Comparison of ENCODE assay signal across 1 cellular context in genomic region chr7:94510582-94511456, GRCh38.
TF ChIP-seq lines count a peak whose summit lies in the region.

No MANE protein-coding gene starts in this region.

TF ChIP-seq in HEK293, 187 proteins besides CTCF, POLR2A, EP300 and RAD21 (continued from another document):
- TF ChIP-seq, protein P1, sequence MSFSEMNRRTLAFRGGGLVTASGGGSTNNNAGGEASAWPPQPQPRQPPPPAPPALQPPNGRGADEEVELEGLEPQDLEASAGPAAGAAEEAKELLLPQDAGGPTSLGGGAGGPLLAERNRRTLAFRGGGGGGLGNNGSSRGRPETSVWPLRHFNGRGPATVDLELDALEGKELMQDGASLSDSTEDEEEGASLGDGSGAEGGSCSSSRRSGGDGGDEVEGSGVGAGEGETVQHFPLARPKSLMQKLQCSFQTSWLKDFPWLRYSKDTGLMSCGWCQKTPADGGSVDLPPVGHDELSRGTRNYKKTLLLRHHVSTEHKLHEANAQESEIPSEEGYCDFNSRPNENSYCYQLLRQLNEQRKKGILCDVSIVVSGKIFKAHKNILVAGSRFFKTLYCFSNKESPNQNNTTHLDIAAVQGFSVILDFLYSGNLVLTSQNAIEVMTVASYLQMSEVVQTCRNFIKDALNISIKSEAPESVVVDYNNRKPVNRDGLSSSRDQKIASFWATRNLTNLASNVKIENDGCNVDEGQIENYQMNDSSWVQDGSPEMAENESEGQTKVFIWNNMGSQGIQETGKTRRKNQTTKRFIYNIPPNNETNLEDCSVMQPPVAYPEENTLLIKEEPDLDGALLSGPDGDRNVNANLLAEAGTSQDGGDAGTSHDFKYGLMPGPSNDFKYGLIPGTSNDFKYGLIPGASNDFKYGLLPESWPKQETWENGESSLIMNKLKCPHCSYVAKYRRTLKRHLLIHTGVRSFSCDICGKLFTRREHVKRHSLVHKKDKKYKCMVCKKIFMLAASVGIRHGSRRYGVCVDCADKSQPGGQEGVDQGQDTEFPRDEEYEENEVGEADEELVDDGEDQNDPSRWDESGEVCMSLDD (tag by site-specific recombination; IDR thresholded peaks at IDR 0.05): 0 out of 2 replicates have a peak, but pooled peaks have one; percentile 76
- TF ChIP-seq, protein P2, sequence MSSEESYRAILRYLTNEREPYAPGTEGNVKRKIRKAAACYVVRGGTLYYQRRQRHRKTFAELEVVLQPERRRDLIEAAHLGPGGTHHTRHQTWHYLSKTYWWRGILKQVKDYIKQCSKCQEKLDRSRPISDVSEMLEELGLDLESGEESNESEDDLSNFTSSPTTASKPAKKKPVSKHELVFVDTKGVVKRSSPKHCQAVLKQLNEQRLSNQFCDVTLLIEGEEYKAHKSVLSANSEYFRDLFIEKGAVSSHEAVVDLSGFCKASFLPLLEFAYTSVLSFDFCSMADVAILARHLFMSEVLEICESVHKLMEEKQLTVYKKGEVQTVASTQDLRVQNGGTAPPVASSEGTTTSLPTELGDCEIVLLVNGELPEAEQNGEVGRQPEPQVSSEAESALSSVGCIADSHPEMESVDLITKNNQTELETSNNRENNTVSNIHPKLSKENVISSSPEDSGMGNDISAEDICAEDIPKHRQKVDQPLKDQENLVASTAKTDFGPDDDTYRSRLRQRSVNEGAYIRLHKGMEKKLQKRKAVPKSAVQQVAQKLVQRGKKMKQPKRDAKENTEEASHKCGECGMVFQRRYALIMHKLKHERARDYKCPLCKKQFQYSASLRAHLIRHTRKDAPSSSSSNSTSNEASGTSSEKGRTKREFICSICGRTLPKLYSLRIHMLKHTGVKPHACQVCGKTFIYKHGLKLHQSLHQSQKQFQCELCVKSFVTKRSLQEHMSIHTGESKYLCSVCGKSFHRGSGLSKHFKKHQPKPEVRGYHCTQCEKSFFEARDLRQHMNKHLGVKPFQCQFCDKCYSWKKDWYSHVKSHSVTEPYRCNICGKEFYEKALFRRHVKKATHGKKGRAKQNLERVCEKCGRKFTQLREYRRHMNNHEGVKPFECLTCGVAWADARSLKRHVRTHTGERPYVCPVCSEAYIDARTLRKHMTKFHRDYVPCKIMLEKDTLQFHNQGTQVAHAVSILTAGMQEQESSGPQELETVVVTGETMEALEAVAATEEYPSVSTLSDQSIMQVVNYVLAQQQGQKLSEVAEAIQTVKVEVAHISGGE (tag by site-specific recombination; conservative IDR thresholded peaks at IDR 0.05; ENCODE audit: low read depth): peak; percentile 55
- TF ChIP-seq, protein P3, sequence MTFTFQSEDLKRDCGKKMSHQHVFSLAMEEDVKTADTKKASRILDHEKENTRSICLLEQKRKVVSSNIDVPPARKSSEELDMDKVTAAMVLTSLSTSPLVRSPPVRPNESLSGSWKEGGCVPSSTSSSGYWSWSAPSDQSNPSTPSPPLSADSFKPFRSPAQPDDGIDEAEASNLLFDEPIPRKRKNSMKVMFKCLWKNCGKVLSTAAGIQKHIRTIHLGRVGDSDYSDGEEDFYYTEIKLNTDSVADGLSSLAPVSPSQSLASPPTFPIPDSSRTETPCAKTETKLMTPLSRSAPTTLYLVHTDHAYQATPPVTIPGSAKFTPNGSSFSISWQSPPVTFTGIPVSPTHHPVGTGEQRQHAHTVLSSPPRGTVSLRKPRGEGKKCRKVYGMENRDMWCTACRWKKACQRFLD (tag by site-specific recombination; IDR thresholded peaks at IDR 0.05): no peak
- TF ChIP-seq ZIC2 (tag by site-specific recombination; IDR thresholded peaks at IDR 0.05) (0 out of 2 replicates have a peak, but pooled peaks have one; percentile 3), ZNF610 (tag by site-specific recombination; IDR thresholded peaks at IDR 0.05; ENCODE audit: borderline replicate concordance) (no peak), SP7 (tag by site-specific recombination; IDR thresholded peaks at IDR 0.05) (peak; percentile 30; the same call in 1 of the 2 replicates), ZNF423 (tag by site-specific recombination; IDR thresholded peaks at IDR 0.05) (0 out of 2 replicates have a peak, but pooled peaks have one; percentile 10), ZBTB48 (tag by site-specific recombination; IDR thresholded peaks at IDR 0.05) (peak; percentile 26), ZSCAN4 (tag by site-specific recombination; IDR thresholded peaks at IDR 0.05) (no peak), ZNF792 (tag by site-specific recombination; IDR thresholded peaks at IDR 0.05) (no peak), BCL11B (tag by site-specific recombination; IDR thresholded peaks at IDR 0.05; ENCODE audit: low read depth) (no peak), ZNF335 (tag by site-specific recombination; conservative IDR thresholded peaks at IDR 0.05) (peak; percentile 94)
- TF ChIP-seq, protein P4, sequence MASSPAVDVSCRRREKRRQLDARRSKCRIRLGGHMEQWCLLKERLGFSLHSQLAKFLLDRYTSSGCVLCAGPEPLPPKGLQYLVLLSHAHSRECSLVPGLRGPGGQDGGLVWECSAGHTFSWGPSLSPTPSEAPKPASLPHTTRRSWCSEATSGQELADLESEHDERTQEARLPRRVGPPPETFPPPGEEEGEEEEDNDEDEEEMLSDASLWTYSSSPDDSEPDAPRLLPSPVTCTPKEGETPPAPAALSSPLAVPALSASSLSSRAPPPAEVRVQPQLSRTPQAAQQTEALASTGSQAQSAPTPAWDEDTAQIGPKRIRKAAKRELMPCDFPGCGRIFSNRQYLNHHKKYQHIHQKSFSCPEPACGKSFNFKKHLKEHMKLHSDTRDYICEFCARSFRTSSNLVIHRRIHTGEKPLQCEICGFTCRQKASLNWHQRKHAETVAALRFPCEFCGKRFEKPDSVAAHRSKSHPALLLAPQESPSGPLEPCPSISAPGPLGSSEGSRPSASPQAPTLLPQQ (tag by site-specific recombination; IDR thresholded peaks at IDR 0.05): peak; percentile 3; the same call in 1 of the 2 replicates
- TF ChIP-seq, protein P5, sequence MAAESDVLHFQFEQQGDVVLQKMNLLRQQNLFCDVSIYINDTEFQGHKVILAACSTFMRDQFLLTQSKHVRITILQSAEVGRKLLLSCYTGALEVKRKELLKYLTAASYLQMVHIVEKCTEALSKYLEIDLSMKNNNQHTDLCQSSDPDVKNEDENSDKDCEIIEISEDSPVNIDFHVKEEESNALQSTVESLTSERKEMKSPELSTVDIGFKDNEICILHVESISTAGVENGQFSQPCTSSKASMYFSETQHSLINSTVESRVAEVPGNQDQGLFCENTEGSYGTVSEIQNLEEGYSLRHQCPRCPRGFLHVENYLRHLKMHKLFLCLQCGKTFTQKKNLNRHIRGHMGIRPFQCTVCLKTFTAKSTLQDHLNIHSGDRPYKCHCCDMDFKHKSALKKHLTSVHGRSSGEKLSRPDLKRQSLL (tag by site-specific recombination; IDR thresholded peaks at IDR 0.05): no peak
